Comparison of ENCODE assay signal across 1 cellular context in the genomic region with DNA sequence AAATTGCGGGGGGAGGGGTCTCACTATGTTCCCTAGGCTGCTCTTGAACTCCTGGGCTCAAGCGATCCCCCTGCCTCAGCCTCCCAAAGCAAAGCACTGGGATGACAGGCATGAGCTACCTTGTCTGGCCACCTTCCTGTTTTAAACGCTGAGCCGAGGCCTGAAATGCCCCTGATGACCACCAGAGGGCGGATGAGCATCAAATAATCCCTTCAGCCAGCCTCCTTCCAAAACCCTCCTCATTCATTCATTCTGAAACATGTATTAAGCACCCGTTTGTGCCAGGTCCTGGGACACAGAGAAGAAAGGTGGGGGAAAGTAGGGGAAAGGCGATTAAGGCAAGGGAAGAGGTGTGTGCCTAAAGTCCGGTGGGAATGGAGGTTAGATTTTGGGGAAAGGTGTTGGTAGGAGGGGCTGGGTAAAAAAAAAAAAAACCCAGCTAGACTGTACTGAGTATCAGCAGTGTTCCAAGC.
TF ChIP-seq lines count a peak whose summit lies in the region.

No MANE protein-coding gene starts in this region.

TF ChIP-seq in HepG2, 621 proteins besides CTCF, POLR2A, EP300 and RAD21 (continued from another document):
- TF ChIP-seq, protein P1, sequence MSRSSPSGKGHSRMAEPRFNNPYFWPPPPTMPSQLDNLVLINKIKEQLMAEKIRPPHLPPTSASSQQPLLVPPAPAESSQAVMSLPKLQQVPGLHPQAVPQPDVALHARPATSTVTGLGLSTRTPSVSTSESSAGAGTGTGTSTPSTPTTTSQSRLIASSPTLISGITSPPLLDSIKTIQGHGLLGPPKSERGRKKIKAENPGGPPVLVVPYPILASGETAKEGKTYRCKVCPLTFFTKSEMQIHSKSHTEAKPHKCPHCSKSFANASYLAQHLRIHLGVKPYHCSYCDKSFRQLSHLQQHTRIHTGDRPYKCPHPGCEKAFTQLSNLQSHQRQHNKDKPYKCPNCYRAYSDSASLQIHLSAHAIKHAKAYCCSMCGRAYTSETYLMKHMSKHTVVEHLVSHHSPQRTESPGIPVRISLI (CRISPR knock-in tag; IDR thresholded peaks at IDR 0.05; ENCODE audit: borderline replicate concordance), result peak; percentile 43; the same call in 1 of the 2 replicates
- TF ChIP-seq JUNB (CRISPR knock-in tag; IDR thresholded peaks at IDR 0.05; ENCODE audit: borderline replicate concordance) (no peak), NFE2L2 (IDR thresholded peaks at IDR 0.05; ENCODE audit: low read length) (no peak), TAF1 (CRISPR knock-in tag; IDR thresholded peaks at IDR 0.05) (no peak), ETV5 (CRISPR knock-in tag; IDR thresholded peaks at IDR 0.05; ENCODE audit: borderline replicate concordance) (peak; percentile 16; the same call in 1 of the 2 replicates), NR2F2 (IDR thresholded peaks at IDR 0.05; ENCODE audit: borderline replicate concordance, low read depth) (no peak), ZNF670 (CRISPR knock-in tag; IDR thresholded peaks at IDR 0.05; ENCODE audit: borderline replicate concordance) (no peak), ZSCAN9 (CRISPR knock-in tag; IDR thresholded peaks at IDR 0.05; ENCODE audit: borderline replicate concordance) (peak; percentile 80; the same call in 1 of the 2 replicates), ZNF792 (CRISPR knock-in tag; IDR thresholded peaks at IDR 0.05) (0 out of 2 replicates have a peak, but pooled peaks have one; percentile 34), ZNF232 (CRISPR knock-in tag; IDR thresholded peaks at IDR 0.05; ENCODE audit: borderline replicate concordance) (no peak), TRIM24 (CRISPR knock-in tag; IDR thresholded peaks at IDR 0.05) (no peak), SATB2 (CRISPR knock-in tag; IDR thresholded peaks at IDR 0.05) (no peak), ZFYVE20 (CRISPR knock-in tag; IDR thresholded peaks at IDR 0.05; ENCODE audit: borderline replicate concordance, low read depth) (no peak), ZNF430 (CRISPR knock-in tag; IDR thresholded peaks at IDR 0.05) (no peak), ZEB1 (IDR thresholded peaks at IDR 0.05; ENCODE audit: insufficient replicate concordance, low read depth) (no peak), KDM5A (IDR thresholded peaks at IDR 0.05; ENCODE audit: borderline replicate concordance, low read length) (no peak), ATF7 (IDR thresholded peaks at IDR 0.05) (no peak), ATF7 (CRISPR knock-in tag; IDR thresholded peaks at IDR 0.05) (no peak), REPIN1 (CRISPR knock-in tag; IDR thresholded peaks at IDR 0.05; ENCODE audit: borderline replicate concordance, low read depth) (peak; percentile 45; the same call in 1 of the 2 replicates), XRCC5 (optimal IDR thresholded peaks at IDR 0.05; ENCODE audit: low read length) (peak; percentile 86), ZNF746 (CRISPR knock-in tag; IDR thresholded peaks at IDR 0.05) (no peak), SOX5 (CRISPR knock-in tag; IDR thresholded peaks at IDR 0.05; ENCODE audit: borderline replicate concordance) (0 out of 2 replicates have a peak, but pooled peaks have one; percentile 11), ZKSCAN8 (CRISPR knock-in tag; IDR thresholded peaks at IDR 0.05; ENCODE audit: borderline replicate concordance) (peak; percentile 59; the same call in 1 of the 2 replicates), MIXL1 (CRISPR knock-in tag; IDR thresholded peaks at IDR 0.05) (peak; percentile 62; the same call in 1 of the 2 replicates), PITX1 (CRISPR knock-in tag; IDR thresholded peaks at IDR 0.05) (peak; percentile 82; the same call in 1 of the 2 replicates), KLF16 (CRISPR knock-in tag; IDR thresholded peaks at IDR 0.05) (0 out of 4 replicates have a peak, but pooled peaks of 1 of the 2 experiments have one; percentile 63), NR2F6 (IDR thresholded peaks at IDR 0.05) (no peak), NR2F6 (CRISPR knock-in tag; IDR thresholded peaks at IDR 0.05) (peak; percentile 21; the same call in 1 of the 2 replicates), ZNF546 (CRISPR knock-in tag; conservative IDR thresholded peaks at IDR 0.05) (no peak), TEAD3 (CRISPR knock-in tag; optimal IDR thresholded peaks at IDR 0.05; ENCODE audit: borderline replicate concordance) (peak; percentile 49), SAP130 (CRISPR knock-in tag; IDR thresholded peaks at IDR 0.05; ENCODE audit: low read depth) (peak; percentile 60), ERF (CRISPR knock-in tag; IDR thresholded peaks at IDR 0.05) (peak; percentile 71)
- TF ChIP-seq, protein P2, sequence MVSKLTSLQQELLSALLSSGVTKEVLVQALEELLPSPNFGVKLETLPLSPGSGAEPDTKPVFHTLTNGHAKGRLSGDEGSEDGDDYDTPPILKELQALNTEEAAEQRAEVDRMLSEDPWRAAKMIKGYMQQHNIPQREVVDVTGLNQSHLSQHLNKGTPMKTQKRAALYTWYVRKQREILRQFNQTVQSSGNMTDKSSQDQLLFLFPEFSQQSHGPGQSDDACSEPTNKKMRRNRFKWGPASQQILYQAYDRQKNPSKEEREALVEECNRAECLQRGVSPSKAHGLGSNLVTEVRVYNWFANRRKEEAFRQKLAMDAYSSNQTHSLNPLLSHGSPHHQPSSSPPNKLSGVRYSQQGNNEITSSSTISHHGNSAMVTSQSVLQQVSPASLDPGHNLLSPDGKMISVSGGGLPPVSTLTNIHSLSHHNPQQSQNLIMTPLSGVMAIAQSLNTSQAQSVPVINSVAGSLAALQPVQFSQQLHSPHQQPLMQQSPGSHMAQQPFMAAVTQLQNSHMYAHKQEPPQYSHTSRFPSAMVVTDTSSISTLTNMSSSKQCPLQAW (CRISPR knock-in tag; IDR thresholded peaks at IDR 0.05), result no peak
- TF ChIP-seq, protein P3, sequence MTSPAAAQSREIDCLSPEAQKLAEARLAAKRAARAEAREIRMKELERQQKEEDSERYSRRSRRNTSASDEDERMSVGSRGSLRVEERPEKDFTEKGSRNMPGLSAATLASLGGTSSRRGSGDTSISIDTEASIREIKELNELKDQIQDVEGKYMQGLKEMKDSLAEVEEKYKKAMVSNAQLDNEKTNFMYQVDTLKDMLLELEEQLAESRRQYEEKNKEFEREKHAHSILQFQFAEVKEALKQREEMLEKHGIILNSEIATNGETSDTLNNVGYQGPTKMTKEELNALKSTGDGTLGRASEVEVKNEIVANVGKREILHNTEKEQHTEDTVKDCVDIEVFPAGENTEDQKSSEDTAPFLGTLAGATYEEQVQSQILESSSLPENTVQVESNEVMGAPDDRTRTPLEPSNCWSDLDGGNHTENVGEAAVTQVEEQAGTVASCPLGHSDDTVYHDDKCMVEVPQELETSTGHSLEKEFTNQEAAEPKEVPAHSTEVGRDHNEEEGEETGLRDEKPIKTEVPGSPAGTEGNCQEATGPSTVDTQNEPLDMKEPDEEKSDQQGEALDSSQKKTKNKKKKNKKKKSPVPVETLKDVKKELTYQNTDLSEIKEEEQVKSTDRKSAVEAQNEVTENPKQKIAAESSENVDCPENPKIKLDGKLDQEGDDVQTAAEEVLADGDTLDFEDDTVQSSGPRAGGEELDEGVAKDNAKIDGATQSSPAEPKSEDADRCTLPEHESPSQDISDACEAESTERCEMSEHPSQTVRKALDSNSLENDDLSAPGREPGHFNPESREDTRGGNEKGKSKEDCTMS (CRISPR knock-in tag; conservative IDR thresholded peaks at IDR 0.05), result no peak
- TF ChIP-seq, protein P4, sequence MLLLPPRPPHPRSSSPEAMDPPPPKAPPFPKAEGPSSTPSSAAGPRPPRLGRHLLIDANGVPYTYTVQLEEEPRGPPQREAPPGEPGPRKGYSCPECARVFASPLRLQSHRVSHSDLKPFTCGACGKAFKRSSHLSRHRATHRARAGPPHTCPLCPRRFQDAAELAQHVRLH (CRISPR knock-in tag; IDR thresholded peaks at IDR 0.05; ENCODE audit: borderline replicate concordance, low read depth), result peak; percentile 75; the same call in 1 of the 2 replicates
- TF ChIP-seq, protein P5, sequence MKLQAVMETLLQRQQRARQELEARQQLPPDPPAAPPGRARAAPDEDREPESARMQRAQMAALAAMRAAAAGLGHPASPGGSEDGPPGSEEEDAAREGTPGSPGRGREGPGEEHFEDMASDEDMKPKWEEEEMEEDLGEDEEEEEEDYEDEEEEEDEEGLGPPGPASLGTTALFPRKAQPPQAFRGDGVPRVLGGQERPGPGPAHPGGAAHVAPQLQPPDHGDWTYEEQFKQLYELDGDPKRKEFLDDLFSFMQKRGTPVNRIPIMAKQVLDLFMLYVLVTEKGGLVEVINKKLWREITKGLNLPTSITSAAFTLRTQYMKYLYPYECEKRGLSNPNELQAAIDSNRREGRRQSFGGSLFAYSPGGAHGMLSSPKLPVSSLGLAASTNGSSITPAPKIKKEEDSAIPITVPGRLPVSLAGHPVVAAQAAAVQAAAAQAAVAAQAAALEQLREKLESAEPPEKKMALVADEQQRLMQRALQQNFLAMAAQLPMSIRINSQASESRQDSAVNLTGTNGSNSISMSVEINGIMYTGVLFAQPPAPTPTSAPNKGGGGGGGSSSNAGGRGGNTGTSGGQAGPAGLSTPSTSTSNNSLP (IDR thresholded peaks at IDR 0.05; ENCODE audit: low read depth, low read length), result peak; percentile 88
- TF ChIP-seq, protein P6, sequence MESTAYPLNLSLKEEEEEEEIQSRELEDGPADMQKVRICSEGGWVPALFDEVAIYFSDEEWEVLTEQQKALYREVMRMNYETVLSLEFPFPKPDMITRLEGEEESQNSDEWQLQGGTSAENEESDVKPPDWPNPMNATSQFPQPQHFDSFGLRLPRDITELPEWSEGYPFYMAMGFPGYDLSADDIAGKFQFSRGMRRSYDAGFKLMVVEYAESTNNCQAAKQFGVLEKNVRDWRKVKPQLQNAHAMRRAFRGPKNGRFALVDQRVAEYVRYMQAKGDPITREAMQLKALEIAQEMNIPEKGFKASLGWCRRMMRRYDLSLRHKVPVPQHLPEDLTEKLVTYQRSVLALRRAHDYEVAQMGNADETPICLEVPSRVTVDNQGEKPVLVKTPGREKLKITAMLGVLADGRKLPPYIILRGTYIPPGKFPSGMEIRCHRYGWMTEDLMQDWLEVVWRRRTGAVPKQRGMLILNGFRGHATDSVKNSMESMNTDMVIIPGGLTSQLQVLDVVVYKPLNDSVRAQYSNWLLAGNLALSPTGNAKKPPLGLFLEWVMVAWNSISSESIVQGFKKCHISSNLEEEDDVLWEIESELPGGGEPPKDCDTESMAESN (CRISPR knock-in tag; conservative IDR thresholded peaks at IDR 0.05), result no peak
- TF ChIP-seq, protein P7, sequence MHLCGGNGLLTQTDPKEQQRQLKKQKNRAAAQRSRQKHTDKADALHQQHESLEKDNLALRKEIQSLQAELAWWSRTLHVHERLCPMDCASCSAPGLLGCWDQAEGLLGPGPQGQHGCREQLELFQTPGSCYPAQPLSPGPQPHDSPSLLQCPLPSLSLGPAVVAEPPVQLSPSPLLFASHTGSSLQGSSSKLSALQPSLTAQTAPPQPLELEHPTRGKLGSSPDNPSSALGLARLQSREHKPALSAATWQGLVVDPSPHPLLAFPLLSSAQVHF (CRISPR knock-in tag; IDR thresholded peaks at IDR 0.05), result no peak
- TF ChIP-seq, protein P8, sequence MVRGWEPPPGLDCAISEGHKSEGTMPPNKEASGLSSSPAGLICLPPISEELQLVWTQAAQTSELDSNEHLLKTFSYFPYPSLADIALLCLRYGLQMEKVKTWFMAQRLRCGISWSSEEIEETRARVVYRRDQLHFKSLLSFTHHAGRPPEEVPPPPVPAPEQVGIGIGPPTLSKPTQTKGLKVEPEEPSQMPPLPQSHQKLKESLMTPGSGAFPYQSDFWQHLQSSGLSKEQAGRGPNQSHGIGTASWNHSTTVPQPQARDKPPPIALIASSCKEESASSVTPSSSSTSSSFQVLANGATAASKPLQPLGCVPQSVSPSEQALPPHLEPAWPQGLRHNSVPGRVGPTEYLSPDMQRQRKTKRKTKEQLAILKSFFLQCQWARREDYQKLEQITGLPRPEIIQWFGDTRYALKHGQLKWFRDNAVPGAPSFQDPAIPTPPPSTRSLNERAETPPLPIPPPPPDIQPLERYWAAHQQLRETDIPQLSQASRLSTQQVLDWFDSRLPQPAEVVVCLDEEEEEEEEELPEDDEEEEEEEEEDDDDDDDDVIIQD (CRISPR knock-in tag; IDR thresholded peaks at IDR 0.05; ENCODE audit: low read depth), result peak; percentile 25; the same call in 1 of the 2 replicates
